2 cellular contexts compared by ENCODE assay signal in genomic region chr14:76974365-76974764, GRCh38.
A peak's percentile ranks its signal among the peaks of the same experiment; 100 is the strongest.
TF ChIP-seq lines count a peak whose summit lies in the region.

No MANE protein-coding gene starts in this region.

TF ChIP-seq in HepG2, 621 proteins besides CTCF, POLR2A, EP300 and RAD21 (continued from another document):
- no peak for TF ChIP-seq DBP (CRISPR knock-in tag; IDR thresholded peaks at IDR 0.05; ENCODE audit: not compliant biosample characterization)
- TF ChIP-seq MTF1 (CRISPR knock-in tag; IDR thresholded peaks at IDR 0.05) = no peak
- TF ChIP-seq POLR2AphosphoS5 (IDR thresholded peaks at IDR 0.05; ENCODE audit: low read depth, low read length) = no peak
- peak; percentile 46 for TF ChIP-seq ZFP36 (IDR thresholded peaks at IDR 0.05; ENCODE audit: borderline replicate concordance, low read depth, low read length, partially characterized antibody)

TF ChIP-seq in WTC11, 78 proteins besides CTCF, POLR2A, EP300 and RAD21 (continued from another document):
- TF ChIP-seq E2F1 (CRISPR knock-in tag; IDR thresholded peaks at IDR 0.05) (no peak), ZNF263 (CRISPR knock-in tag; IDR thresholded peaks at IDR 0.05; ENCODE audit: low read depth) (no peak), ZNF219 (CRISPR knock-in tag; IDR thresholded peaks at IDR 0.05; ENCODE audit: borderline replicate concordance) (no peak), FOXK1 (CRISPR knock-in tag; IDR thresholded peaks at IDR 0.05) (no peak), ESRRA (CRISPR knock-in tag; IDR thresholded peaks at IDR 0.05; ENCODE audit: borderline replicate concordance) (no peak), ZNF425 (CRISPR knock-in tag; conservative IDR thresholded peaks at IDR 0.05) (no peak), ATF6 (CRISPR knock-in tag; IDR thresholded peaks at IDR 0.05) (no peak), NFE2L1 (CRISPR knock-in tag; IDR thresholded peaks at IDR 0.05) (no peak), USF2 (CRISPR knock-in tag; IDR thresholded peaks at IDR 0.05) (no peak), JAZF1 (CRISPR knock-in tag; IDR thresholded peaks at IDR 0.05) (no peak), ZNF532 (CRISPR knock-in tag; IDR thresholded peaks at IDR 0.05; ENCODE audit: borderline replicate concordance) (no peak), NFATC4 (CRISPR knock-in tag; IDR thresholded peaks at IDR 0.05) (no peak), ZNF317 (CRISPR knock-in tag; IDR thresholded peaks at IDR 0.05; ENCODE audit: borderline replicate concordance, low read depth) (no peak)
